In the genomic region with DNA sequence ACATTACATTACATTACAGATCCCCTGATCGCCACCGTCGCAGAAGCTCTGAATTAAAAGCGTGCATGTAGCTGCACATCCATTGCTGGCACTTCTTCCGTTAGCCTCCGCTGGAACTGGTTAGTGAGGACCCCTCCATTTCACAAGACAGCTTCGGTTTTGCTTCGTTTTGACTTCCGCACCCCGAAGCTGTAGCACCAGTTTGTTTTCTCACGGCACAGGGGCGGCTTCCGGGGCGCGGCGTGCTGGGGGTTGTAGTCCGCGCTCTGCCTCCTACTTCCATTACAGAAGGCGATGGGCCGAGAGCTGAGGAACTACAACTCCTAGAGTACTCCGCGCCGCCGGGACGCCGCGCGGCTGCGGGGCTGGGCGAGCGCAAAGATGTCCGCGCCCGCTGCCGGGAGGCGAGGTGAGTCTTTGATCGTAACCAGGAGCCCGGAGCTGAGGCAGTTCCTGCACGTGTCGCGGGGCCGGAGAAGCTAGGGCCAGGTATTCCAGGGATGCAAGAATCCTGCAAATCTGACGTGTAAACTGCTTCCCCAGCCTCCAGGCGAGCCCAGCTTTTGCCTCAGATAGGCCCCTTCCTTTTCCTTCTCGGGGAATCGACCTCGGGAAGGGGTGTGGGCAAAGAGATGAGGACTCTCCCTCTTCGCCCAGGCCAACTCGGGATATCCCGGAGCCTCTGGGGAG, we compare ENCODE assay signal across 8 cellular contexts. TPM values are rescaled to one million over a fixed set of nuclear protein-coding genes. Genes with fewer than 3 reads are reported as not detected.
A peak's percentile ranks its signal among the peaks of the same experiment; 100 is the strongest.
DNase-seq lines count a peak whose midpoint lies in the region; ATAC-seq and TF ChIP-seq lines count a peak whose summit lies in the region.

Gene PEX26, plus strand, starts transcription at position 352 of the 690 bp plus-strand sequence. CDS start 387 bp downstream, outside the sequence.

- peak; percentile 91 for ATAC-seq in GM21529 (IDR thresholded peaks at IDR 0.05; ENCODE audit: unreplicated experiment)
- peak; percentile 99 to 100 for ATAC-seq in activated T-cell treated with anti-CD3 and anti-CD28 coated beads, Interleukin-2, amount 50 U/mL, for 4 hours

- H3K27ac ChIP-seq in esophagus (ENCODE audit: low read depth in 2 of 2, low read length in 1 of 2) (peak within 1 kb of the TSS; percentile 76 to 93), muscle layer of colon (ENCODE audit: low read depth, low read length) (peak within 1 kb of the TSS; percentile 77)

- peaks cover 50% of the 10 kb centered on the region for H3K4me1 Mint-ChIP-seq in activated T-cell treated with anti-CD3 and anti-CD28 coated beads, Interleukin-2, amount 50 U/mL, for 4 hours (ENCODE audit: low read depth)

- H3K4me3 Mint-ChIP-seq in activated T-cell treated with anti-CD3 and anti-CD28 coated beads, Interleukin-2, amount 50 U/mL, for 4 hours = peak within 1 kb of the TSS; percentile 98

- H3K9ac ChIP-seq in muscle layer of colon (ENCODE audit: low read length) = peak within 1 kb of the TSS; percentile 80

- H3K36me3 ChIP-seq in esophagus (ENCODE audit: control insufficient read depth in 2 of 2, insufficient read depth in 2 of 2, low read length in 1 of 2) (peaks cover 0 to 9% of the 10 kb centered on the region in 2 donors), muscle layer of colon (ENCODE audit: insufficient read depth, low read length) (peaks cover 25% of the 10 kb centered on the region)

- 0 to 1% methylated on average over 50 of the region's 50 CpGs for WGBS in esophagus, 2 donors

- DNase-seq in DMS114 treated with DMSO at 0.1 percent for 48 hours (lab: John Stamatoyannopoulos, UW; ENCODE audit: unreplicated experiment) = peak; percentile 86
- peak; percentile 89 for DNase-seq in activated T-cell treated with anti-CD3 and anti-CD28 coated beads, Interleukin-2, amount 50 U/mL, for 4 hours
- DNase-seq in stimulated activated CD8-positive, alpha-beta memory T cell treated with anti-CD3 and anti-CD28 coated beads, Interleukin-7, amount 100 ng/mL, for 24 hours (ENCODE audit: low read depth) = peak; percentile 89

- no peaks in the 10 kb centered on the region for H3K27me3 ChIP-seq in esophagus (ENCODE audit: control insufficient read depth in 1 of 2, insufficient read depth in 2 of 2, low read length in 2 of 2)
- no peaks in the 10 kb centered on the region for H3K27me3 ChIP-seq in muscle layer of colon (ENCODE audit: control insufficient read depth in 1 of 2, insufficient read depth in 2 of 2, low read length in 2 of 2)

- TF ChIP-seq EP300 in Ishikawa (IDR thresholded peaks at IDR 0.05; ENCODE audit: borderline replicate concordance) = no peak

- peak within 1 kb of the TSS; percentile 87 to 91 for H3K4me3 ChIP-seq in esophagus (ENCODE audit: low read depth in 1 of 2, low read length in 2 of 2)
- H3K4me3 ChIP-seq in muscle layer of colon (ENCODE audit: low read depth in 1 of 2, low read length in 2 of 2) = peak within 1 kb of the TSS; percentile 92 to 93

- peaks cover 33% of the 10 kb centered on the region for H3K36me3 Mint-ChIP-seq in activated T-cell treated with anti-CD3 and anti-CD28 coated beads, Interleukin-2, amount 50 U/mL, for 4 hours (ENCODE audit: insufficient read depth)

- no peak for TF ChIP-seq RAD21 in Ishikawa (IDR thresholded peaks at IDR 0.05; ENCODE audit: low read depth)

- no peaks in the 10 kb centered on the region for H3K27me3 Mint-ChIP-seq in activated T-cell treated with anti-CD3 and anti-CD28 coated beads, Interleukin-2, amount 50 U/mL, for 4 hours (ENCODE audit: low read depth)

- peaks cover 3% of the 10 kb centered on the region for H3K9me3 Mint-ChIP-seq in activated T-cell treated with anti-CD3 and anti-CD28 coated beads, Interleukin-2, amount 50 U/mL, for 4 hours

- H3K9me3 ChIP-seq in esophagus (ENCODE audit: control insufficient read depth in 2 of 2, insufficient read depth in 1 of 2, low read depth in 1 of 2, low read length in 1 of 2) (no peaks in the 10 kb centered on the region), muscle layer of colon (ENCODE audit: low read length) (no peaks in the 10 kb centered on the region)

- H3K4me1 ChIP-seq in esophagus (ENCODE audit: control insufficient read depth in 2 of 2, insufficient read depth in 2 of 2, low read length in 1 of 2) = peaks cover 0 to 6% of the 10 kb centered on the region in 2 donors
- peaks cover 34% of the 10 kb centered on the region for H3K4me1 ChIP-seq in muscle layer of colon (ENCODE audit: insufficient read depth, low read length)

TF ChIP-seq in Ishikawa, 13 proteins besides CTCF, POLR2A, EP300 and RAD21 (continues in another document):
- TF ChIP-seq REST (IDR thresholded peaks at IDR 0.05; ENCODE audit: low read depth) (no peak), YY1 (IDR thresholded peaks at IDR 0.05; ENCODE audit: low read depth) (peak; percentile 93), NFIC (IDR thresholded peaks at IDR 0.05) (peak; percentile 22; the same call in 1 of the 2 replicates), CEBPB (IDR thresholded peaks at IDR 0.05) (no peak), USF1 (IDR thresholded peaks at IDR 0.05) (no peak), TAF1 (IDR thresholded peaks at IDR 0.05; ENCODE audit: low read depth) (peak; percentile 92)

TF ChIP-seq in PFSK-1, 5 proteins besides CTCF, POLR2A, EP300 and RAD21:
- TF ChIP-seq POLR2AphosphoS5 (IDR thresholded peaks at IDR 0.05; ENCODE audit: low read depth, low read length) (peak; percentile 67), SIN3A (IDR thresholded peaks at IDR 0.05; ENCODE audit: borderline replicate concordance, insufficient read depth, low read length) (peak; percentile 66; the same call in 1 of the 2 replicates), TAF1 (IDR thresholded peaks at IDR 0.05; ENCODE audit: borderline replicate concordance, insufficient read depth, low read length) (peak; percentile 58; the same call in 1 of the 2 replicates), FOXP2 (optimal IDR thresholded peaks at IDR 0.05; ENCODE audit: borderline replicate concordance, extremely low read depth, extremely low read length, insufficient read depth) (no peak)

RNA-seq across cellular contexts. Expression of gene PEX26, which starts in this region (rescaled TPM):
- 13.6 TPM for polyA plus RNA-seq in PFSK-1 (2012; ENCODE audit: insufficient read length, low read depth)
- 10 to 100 TPM; 51.3 to 68.3 (median 58.2) TPM for total RNA-seq in activated T-cell treated with anti-CD3 and anti-CD28 coated beads, Interleukin-2, amount 50 U/mL, for 4 hours
- 10 to 100 TPM; 13.5 to 15.0 TPM for polyA plus RNA-seq in esophagus

Comparison
In these comparisons a context has a peak if more than half of its experiments do, and no peak if none do; other contexts are left out.
1. Peak in every context shown above with its lines: DNase-seq, ATAC-seq, H3K4me3 ChIP-seq and H3K27ac ChIP-seq.